ENCODE assay signal across 12 cellular contexts in genomic region chr14:93751946-93752660, GRCh38. TPM values are rescaled to one million over a fixed set of nuclear protein-coding genes. Genes with fewer than 3 reads are reported as not detected.
"Had no signal": no experiment of that assay in that cellular context is flagged by ENCODE, and none has a peak within 500 bp of the region (broad histone marks: within the 10 kb centered on the region; RNA-seq: fewer than 3 reads in every experiment).

No MANE protein-coding gene starts in this region.

- H3K27ac ChIP-seq: coronary artery, gastrocnemius medialis, left lung, SJCRH30, skin epidermis had no signal

- H3K4me3 ChIP-seq: breast epithelium, coronary artery, gastrocnemius medialis, left lung, SJCRH30, skin epidermis had no signal

- H3K9me3 ChIP-seq: breast epithelium, gastrocnemius medialis, left lung, SJCRH30 had no signal

- DNase-seq: activated T-cell treated with anti-CD3 and anti-CD28 coated beads, Interleukin-2, amount 50 U/mL, for 1 hour; effector CD8-positive, alpha-beta T cell; gastrocnemius medialis; immature natural killer cell; left lung; mesenchymal stem cell; SJCRH30; SW 1271 had no signal

- H3K4me1 ChIP-seq: breast epithelium, gastrocnemius medialis, left lung, SJCRH30 had no signal

- H3K36me3 ChIP-seq: breast epithelium, gastrocnemius medialis, left lung, SJCRH30 had no signal

- ATAC-seq: gastrocnemius medialis, left lung had no signal

- H3K27me3 ChIP-seq: breast epithelium, gastrocnemius medialis, SJCRH30 had no signal

RNA-seq across cellular contexts. Expression of gene PRIMA1, which starts 36.2 kb away (rescaled TPM):
- total RNA-seq: osteocyte, SJCRH30 had no signal
- polyA plus RNA-seq: immature natural killer cell had no signal
